15 cellular contexts compared by ENCODE assay signal in genomic region chr16:609984-610383, GRCh38. TPM values are rescaled to one million over a fixed set of nuclear protein-coding genes. Genes with fewer than 3 reads are reported as not detected.
"Had no signal": no experiment of that assay in that cellular context is flagged by ENCODE, and none has a peak within 500 bp of the region (broad histone marks: within the 10 kb centered on the region; RNA-seq: fewer than 3 reads in every experiment).

No MANE protein-coding gene starts in this region.

- H3K27me3 ChIP-seq: heart right ventricle, tibial artery, vagina had no signal

- FAIRE-seq: astrocyte, colon, endothelial cell of umbilical vein, keratinocyte had no signal

- H3K27ac ChIP-seq: heart right ventricle, tibial artery, vagina had no signal

- H3K4me3 ChIP-seq: heart right ventricle, lung, tibial artery, vagina had no signal

- DNase-seq: activated CD4-positive, alpha-beta T cell treated with anti-CD3 and anti-CD28 coated beads for 1 hour; activated CD4-positive, alpha-beta T cell treated with anti-CD3 and anti-CD28 coated beads, Interleukin-2, amount 50 U/mL, for 48 hours; activated naive CD8-positive, alpha-beta T cell treated with anti-CD3 and anti-CD28 coated beads, Interleukin-2, amount 10 ng/mL, durations not matched to agents 7 days and 5 days; heart right ventricle; naive thymus-derived CD8-positive, alpha-beta T cell; occipital lobe; stimulated activated CD4-positive, alpha-beta T cell treated with anti-CD3 and anti-CD28 coated beads, Interleukin-4, amount 100 ng/mL, for 24 hours; stimulated activated naive CD8-positive, alpha-beta T cell treated with anti-CD3 and anti-CD28 coated beads, Interleukin-15, amount 100 ng/mL, for 72 hours; tibial artery had no signal

- ATAC-seq: naive thymus-derived CD8-positive, alpha-beta T cell; stimulated activated naive CD8-positive, alpha-beta T cell treated with anti-CD3 and anti-CD28 coated beads, Interleukin-15, amount 100 ng/mL, for 72 hours had no signal

- H3K36me3 ChIP-seq: heart right ventricle, tibial artery, vagina had no signal

- H3K9me3 ChIP-seq: tibial artery, vagina had no signal

RNA-seq across cellular contexts. Expression of gene WFIKKN1, which starts 20.8 kb away (rescaled TPM):
- polyA plus RNA-seq: keratinocyte had no signal
